Comparison of ENCODE assay signal across 9 cellular contexts in genomic region chr14:24172871-24173281, GRCh38. TPM values are rescaled to one million over a fixed set of nuclear protein-coding genes. Genes with fewer than 3 reads are reported as not detected.
DNase-seq lines count a peak whose midpoint lies in the region; ATAC-seq and TF ChIP-seq lines count a peak whose summit lies in the region.
"Had no signal": no experiment of that assay in that cellular context is flagged by ENCODE, and none has a peak within 500 bp of the region (broad histone marks: within the 10 kb centered on the region; RNA-seq: fewer than 3 reads in every experiment).

No MANE protein-coding gene starts in this region.

- CTCF ChIA-PET in activated CD4-positive, alpha-beta memory T cell treated with anti-CD3 and anti-CD28 coated beads, Interleukin-2, amount 10 ng/mL, durations not matched to agents 7 days and 5 days (lab: Charles Lee) = no interaction called here
- CTCF ChIA-PET in activated CD4-positive, alpha-beta memory T cell treated with anti-CD3 and anti-CD28 coated beads for 36 hours (lab: Charles Lee) = interaction anchor here (0.6 to 1.3 kb wide), 3 partner anchors 11 to 115 kb away, joined by 3 to 8 read pairs (median 5); partner anchors contain the start of gene IRF9
- CTCF ChIA-PET in activated CD8-positive, alpha-beta T cell treated with anti-CD3 and anti-CD28 coated beads for 36 hours (lab: Charles Lee) = interaction anchor here (0.9 to 2.1 kb wide), 6 partner anchors 8 to 136 kb away, joined by 3 to 10 read pairs (median 3); partner anchors contain the start of gene IRF9

- no peak for DNase-seq in activated CD4-positive, alpha-beta memory T cell treated with anti-CD3 and anti-CD28 coated beads, Interleukin-2, amount 10 ng/mL, durations not matched to agents 7 days and 5 days
- no peak for DNase-seq in activated CD4-positive, alpha-beta memory T cell treated with anti-CD3 and anti-CD28 coated beads for 36 hours
- DNase-seq in activated CD8-positive, alpha-beta T cell treated with anti-CD3 and anti-CD28 coated beads for 36 hours = no peak
- DNase-seq in substantia nigra (lab: John Stamatoyannopoulos, UW) = peak in 1 of 49 donors; percentile 19
- no peak for DNase-seq in NCI-H1694 (lab: John Stamatoyannopoulos, UW)
- DNase-seq in AG20443 (ENCODE audit: low spot score) = no peak
- DNase-seq in DMS153 treated with DMSO at 0.1 percent for 48 hours (lab: John Stamatoyannopoulos, UW; ENCODE audit: unreplicated experiment) = no peak
- DNase-seq: activated CD4-positive, alpha-beta T cell treated with anti-CD3 and anti-CD28 coated beads, Interleukin-2, amount 50 U/mL, for 48 hours had no signal

- POLR2A ChIA-PET in activated CD4-positive, alpha-beta memory T cell treated with anti-CD3 and anti-CD28 coated beads, Interleukin-2, amount 10 ng/mL, durations not matched to agents 7 days and 5 days (lab: Charles Lee) = interaction anchor here (1.0 to 21.9 kb wide), 5 partner anchors 6 to 69 kb away, joined by 3 to 456 read pairs (median 8); partner anchors contain the start of genes EMC9, IPO4, IRF9 and REC8
- POLR2A ChIA-PET in activated CD4-positive, alpha-beta memory T cell treated with anti-CD3 and anti-CD28 coated beads for 36 hours (lab: Charles Lee) = interaction anchor here (1.7 kb wide), 1 partner anchor 16 kb away, joined by 5 read pairs; the partner anchor contains the start of gene IPO4
- POLR2A ChIA-PET in activated CD8-positive, alpha-beta T cell treated with anti-CD3 and anti-CD28 coated beads for 36 hours (lab: Charles Lee) = interaction anchor here (0.7 to 9.6 kb wide), 5 partner anchors 8 to 22 kb away, joined by 4 to 163 read pairs (median 9); partner anchors contain the start of genes IPO4, IRF9 and TM9SF1

- H3K27ac ChIP-seq in layer of hippocampus (ENCODE audit: low read depth, low read length) (peak overlapping the region; percentile 52), substantia nigra (ENCODE audit: low read depth, low read length, poor library complexity, severe bottlenecking) (peak overlapping the region; percentile 73)

- no peak overlapping the region for H3K4me3 Mint-ChIP-seq in activated CD4-positive, alpha-beta memory T cell treated with anti-CD3 and anti-CD28 coated beads, Interleukin-2, amount 10 ng/mL, durations not matched to agents 7 days and 5 days
- H3K4me3 Mint-ChIP-seq in activated CD4-positive, alpha-beta memory T cell treated with anti-CD3 and anti-CD28 coated beads for 36 hours = no peak overlapping the region
- H3K4me3 Mint-ChIP-seq in activated CD8-positive, alpha-beta T cell treated with anti-CD3 and anti-CD28 coated beads for 36 hours = peak overlapping the region; percentile 77

- intact Hi-C loops in activated CD4-positive, alpha-beta memory T cell treated with anti-CD3 and anti-CD28 coated beads for 36 hours (cut with micrococcal nuclease) = no loop called here
- intact Hi-C loops in activated CD8-positive, alpha-beta T cell treated with anti-CD3 and anti-CD28 coated beads for 36 hours (cut with micrococcal nuclease) = no loop called here

- no peak for TF ChIP-seq CTCF in activated CD8-positive, alpha-beta T cell treated with anti-CD3 and anti-CD28 coated beads for 36 hours (IDR thresholded peaks at IDR 0.05)

- H3K36me3 Mint-ChIP-seq in activated CD4-positive, alpha-beta memory T cell treated with anti-CD3 and anti-CD28 coated beads, Interleukin-2, amount 10 ng/mL, durations not matched to agents 7 days and 5 days (ENCODE audit: low read depth) = peaks cover 62% of the 10 kb centered on the region
- peaks cover 24% of the 10 kb centered on the region for H3K36me3 Mint-ChIP-seq in activated CD4-positive, alpha-beta memory T cell treated with anti-CD3 and anti-CD28 coated beads for 36 hours
- H3K36me3 Mint-ChIP-seq in activated CD8-positive, alpha-beta T cell treated with anti-CD3 and anti-CD28 coated beads for 36 hours (ENCODE audit: low read depth) = peaks cover 19% of the 10 kb centered on the region

- H3K27me3 Mint-ChIP-seq in activated CD4-positive, alpha-beta memory T cell treated with anti-CD3 and anti-CD28 coated beads, Interleukin-2, amount 10 ng/mL, durations not matched to agents 7 days and 5 days = no peaks in the 10 kb centered on the region
- no peaks in the 10 kb centered on the region for H3K27me3 Mint-ChIP-seq in activated CD4-positive, alpha-beta memory T cell treated with anti-CD3 and anti-CD28 coated beads for 36 hours
- H3K27me3 Mint-ChIP-seq in activated CD8-positive, alpha-beta T cell treated with anti-CD3 and anti-CD28 coated beads for 36 hours = no peaks in the 10 kb centered on the region

- peak overlapping the region; percentile 57 for H3K27ac Mint-ChIP-seq in activated CD4-positive, alpha-beta memory T cell treated with anti-CD3 and anti-CD28 coated beads, Interleukin-2, amount 10 ng/mL, durations not matched to agents 7 days and 5 days
- H3K27ac Mint-ChIP-seq in activated CD4-positive, alpha-beta memory T cell treated with anti-CD3 and anti-CD28 coated beads for 36 hours = no peak overlapping the region
- H3K27ac Mint-ChIP-seq in activated CD8-positive, alpha-beta T cell treated with anti-CD3 and anti-CD28 coated beads for 36 hours = peak overlapping the region; percentile 34

- no peak for ATAC-seq in activated CD8-positive, alpha-beta T cell treated with anti-CD3 and anti-CD28 coated beads for 36 hours

- no peaks in the 10 kb centered on the region for H3K27me3 ChIP-seq in layer of hippocampus (ENCODE audit: control insufficient read depth, insufficient read depth, low read length)

- no peaks in the 10 kb centered on the region for H3K9me3 Mint-ChIP-seq in activated CD4-positive, alpha-beta memory T cell treated with anti-CD3 and anti-CD28 coated beads, Interleukin-2, amount 10 ng/mL, durations not matched to agents 7 days and 5 days
- no peaks in the 10 kb centered on the region for H3K9me3 Mint-ChIP-seq in activated CD4-positive, alpha-beta memory T cell treated with anti-CD3 and anti-CD28 coated beads for 36 hours
- H3K9me3 Mint-ChIP-seq in activated CD8-positive, alpha-beta T cell treated with anti-CD3 and anti-CD28 coated beads for 36 hours = no peaks in the 10 kb centered on the region

- H3K4me1 Mint-ChIP-seq in activated CD4-positive, alpha-beta memory T cell treated with anti-CD3 and anti-CD28 coated beads, Interleukin-2, amount 10 ng/mL, durations not matched to agents 7 days and 5 days = peaks cover 42% of the 10 kb centered on the region
- H3K4me1 Mint-ChIP-seq in activated CD4-positive, alpha-beta memory T cell treated with anti-CD3 and anti-CD28 coated beads for 36 hours (ENCODE audit: low read depth) = peaks cover 15% of the 10 kb centered on the region
- H3K4me1 Mint-ChIP-seq in activated CD8-positive, alpha-beta T cell treated with anti-CD3 and anti-CD28 coated beads for 36 hours (ENCODE audit: low read depth) = peaks cover 14% of the 10 kb centered on the region

RNA-seq across cellular contexts. Expression of gene REC8, which starts 1.0 kb away (rescaled TPM):
- 10 to 100 TPM; 48.0 to 51.9 TPM for total RNA-seq in activated CD4-positive, alpha-beta memory T cell treated with anti-CD3 and anti-CD28 coated beads, Interleukin-2, amount 10 ng/mL, durations not matched to agents 7 days and 5 days
- 10 to 100 TPM; 24.9 to 27.9 TPM for total RNA-seq in activated CD4-positive, alpha-beta memory T cell treated with anti-CD3 and anti-CD28 coated beads for 36 hours
- 10 to 100 TPM; 25.0 to 32.9 TPM for total RNA-seq in activated CD8-positive, alpha-beta T cell treated with anti-CD3 and anti-CD28 coated beads for 36 hours

RNA-seq across cellular contexts. Expression of gene IRF9, which starts 11.8 kb away (rescaled TPM):
- total RNA-seq in activated CD4-positive, alpha-beta memory T cell treated with anti-CD3 and anti-CD28 coated beads, Interleukin-2, amount 10 ng/mL, durations not matched to agents 7 days and 5 days = 100 to 1,000 TPM; 262 to 267 TPM
- 100 to 1,000 TPM; 158 to 172 TPM for total RNA-seq in activated CD4-positive, alpha-beta memory T cell treated with anti-CD3 and anti-CD28 coated beads for 36 hours
- total RNA-seq in activated CD8-positive, alpha-beta T cell treated with anti-CD3 and anti-CD28 coated beads for 36 hours = 100 to 1,000 TPM; 112 to 118 TPM

RNA-seq across cellular contexts. Expression of gene IPO4, which starts 15.7 kb away (rescaled TPM):
- total RNA-seq in activated CD4-positive, alpha-beta memory T cell treated with anti-CD3 and anti-CD28 coated beads, Interleukin-2, amount 10 ng/mL, durations not matched to agents 7 days and 5 days = 10 to 100 TPM; 24.0 to 26.2 TPM
- total RNA-seq in activated CD4-positive, alpha-beta memory T cell treated with anti-CD3 and anti-CD28 coated beads for 36 hours = 10 to 100 TPM; 69.5 to 72.6 TPM
- total RNA-seq in activated CD8-positive, alpha-beta T cell treated with anti-CD3 and anti-CD28 coated beads for 36 hours = 100 to 1,000 TPM in 1 of 2 experiments, 10 to 100 TPM in 1; 98.4 to 102 TPM

RNA-seq across cellular contexts. Expression of gene TM9SF1, which starts 22.4 kb away (rescaled TPM):
- 10 to 100 TPM; 30.8 to 35.1 TPM for total RNA-seq in activated CD4-positive, alpha-beta memory T cell treated with anti-CD3 and anti-CD28 coated beads, Interleukin-2, amount 10 ng/mL, durations not matched to agents 7 days and 5 days
- total RNA-seq in activated CD4-positive, alpha-beta memory T cell treated with anti-CD3 and anti-CD28 coated beads for 36 hours = 10 to 100 TPM; 23.7 to 26.7 TPM
- total RNA-seq in activated CD8-positive, alpha-beta T cell treated with anti-CD3 and anti-CD28 coated beads for 36 hours = 10 to 100 TPM; 16.3 to 18.0 TPM

RNA-seq across cellular contexts. Expression of gene RNF31, which starts 25.6 kb away (rescaled TPM):
- 100 to 1,000 TPM; 122 to 129 TPM for total RNA-seq in activated CD4-positive, alpha-beta memory T cell treated with anti-CD3 and anti-CD28 coated beads, Interleukin-2, amount 10 ng/mL, durations not matched to agents 7 days and 5 days
- total RNA-seq in activated CD4-positive, alpha-beta memory T cell treated with anti-CD3 and anti-CD28 coated beads for 36 hours = 10 to 100 TPM; 75.5 to 80.4 TPM
- total RNA-seq in activated CD8-positive, alpha-beta T cell treated with anti-CD3 and anti-CD28 coated beads for 36 hours = 10 to 100 TPM; 71.6 to 75.0 TPM
